9 cellular contexts compared by ENCODE assay signal in the genomic region with DNA sequence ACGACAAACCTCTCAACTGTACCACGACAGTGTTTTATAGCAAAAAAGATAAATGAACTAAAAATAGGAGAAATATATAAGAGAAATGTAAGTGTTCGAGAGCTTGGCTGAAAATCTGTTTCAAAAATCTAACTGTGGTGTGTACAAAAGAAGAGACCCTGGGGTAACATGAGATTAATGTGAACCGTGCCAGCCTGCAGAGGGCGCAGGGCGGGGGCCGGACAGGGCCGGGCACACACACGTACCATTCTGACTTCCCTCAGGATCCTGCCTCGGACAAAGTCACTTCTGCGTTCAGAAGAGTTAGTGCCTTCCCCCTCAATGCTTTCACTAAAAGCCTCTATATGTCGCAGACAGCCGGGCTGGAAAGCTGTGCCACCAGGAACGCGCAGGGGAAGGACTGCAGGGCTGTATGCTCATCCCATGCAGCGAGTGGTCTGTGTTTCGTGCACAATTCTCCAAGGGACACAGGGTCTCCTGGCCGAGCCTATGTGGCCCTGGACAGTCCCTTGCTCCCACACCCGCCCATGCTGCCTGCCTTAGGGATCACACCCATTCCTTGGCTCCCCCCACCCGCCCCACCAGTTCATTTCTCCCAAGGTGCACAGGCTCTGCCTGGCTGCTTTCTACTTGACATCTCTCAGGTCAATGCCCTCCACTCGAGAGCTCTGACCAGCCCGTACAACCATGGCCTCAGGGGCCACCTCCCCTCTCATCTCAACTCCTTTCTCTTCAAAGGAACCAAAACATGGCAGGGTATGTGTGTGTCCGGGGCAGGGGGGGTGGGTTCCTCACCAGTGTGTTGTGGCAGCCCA. TPM values are rescaled to one million over a fixed set of nuclear protein-coding genes. Genes with fewer than 3 reads are reported as not detected.
DNase-seq lines count a peak whose midpoint lies in the region; TF ChIP-seq lines count a peak whose summit lies in the region.
"Had no signal": no experiment of that assay in that cellular context is flagged by ENCODE, and none has a peak within 500 bp of the region (broad histone marks: within the 10 kb centered on the region; RNA-seq: fewer than 3 reads in every experiment).

No MANE protein-coding gene starts in this region.

- no peak overlapping the region for H3K4me3 Mint-ChIP-seq in MCF 10A (ENCODE audit: unreplicated experiment)

- intact Hi-C loops in MCF 10A (cut with micrococcal nuclease), result no loop called here
- intact Hi-C loops in breast epithelium (cut with DNase I; ENCODE audit: low total_unique reads), result no loop called here

- H3K9me3 Mint-ChIP-seq in MCF 10A (ENCODE audit: unreplicated experiment), result no peaks in the 10 kb centered on the region

- H3K36me3 ChIP-seq in breast epithelium (no peaks in the 10 kb centered on the region), kidney epithelial cell (ENCODE audit: control insufficient read depth, insufficient read depth, low read length) (no peaks in the 10 kb centered on the region)

- in situ Hi-C loops in astrocyte of the spinal cord (cut with HindIII; ENCODE audit: low sequenced_read_pairs), result no loop called here
- in situ Hi-C loops in ACHN (cut with HindIII; ENCODE audit: low pct_ligation_motif_present, low pct_unique_long_range_greater_than_20kb, low sequenced_read_pairs), result no loop called here

- H3K4me3 ChIP-seq in breast epithelium (no peak overlapping the region), astrocyte of the spinal cord (ENCODE audit: low read depth, low read length) (no peak overlapping the region), kidney epithelial cell (ENCODE audit: low read depth, low read length) (no peak overlapping the region)
- H3K4me3 ChIP-seq: smooth muscle cell had no signal

- POLR2A ChIA-PET in MCF 10A (lab: Yijun Ruan, JAX), result interaction anchor here (1.1 to 18.5 kb wide), 2 partner anchors 30 to 41 kb away, joined by 3 to 636 read pairs; no protein-coding TSS in a partner anchor

- no peaks in the 10 kb centered on the region for H3K9me3 ChIP-seq in breast epithelium

- TF ChIP-seq POLR2A in breast epithelium (IDR thresholded peaks at IDR 0.05), result no peak

- no peak overlapping the region for H3K27ac ChIP-seq in breast epithelium

- peaks cover 32% of the 10 kb centered on the region for H3K4me1 Mint-ChIP-seq in MCF 10A (ENCODE audit: insufficient read depth, unreplicated experiment)

- H3K4me1 ChIP-seq in breast epithelium, result peaks cover 0 to 7% of the 10 kb centered on the region in 2 donors

- no peak overlapping the region for H3K27ac Mint-ChIP-seq in MCF 10A (ENCODE audit: low read depth, unreplicated experiment)

- no peaks in the 10 kb centered on the region for H3K27me3 Mint-ChIP-seq in MCF 10A (ENCODE audit: insufficient read depth, unreplicated experiment)

- peaks cover 65% of the 10 kb centered on the region for H3K36me3 Mint-ChIP-seq in MCF 10A (ENCODE audit: insufficient read depth, unreplicated experiment)

- TF ChIP-seq CTCF in MCF 10A (IDR thresholded peaks at IDR 0.05; ENCODE audit: unreplicated experiment) (peak; percentile 12), breast epithelium (IDR thresholded peaks at IDR 0.05) (peak in 1 of 3 donors; percentile 47), astrocyte of the spinal cord (IDR thresholded peaks at IDR 0.05; ENCODE audit: low read depth, low read length) (peak; percentile 33), kidney epithelial cell (IDR thresholded peaks at IDR 0.05; ENCODE audit: insufficient read depth, low read length, poor library complexity, severe bottlenecking) (peak; percentile 73)

- BruUV-seq in MCF 10A (replicated peaks; lab: Mats Ljungman, UMichigan), result no TSS peak

- CTCF ChIA-PET in MCF 10A (lab: Yijun Ruan, JAX), result interaction anchor here (1.2 to 10.3 kb wide), 2 partner anchors 34 to 38 kb away, joined by 6 to 96 read pairs; no protein-coding TSS in a partner anchor

- H3K27me3 ChIP-seq in breast epithelium (no peaks in the 10 kb centered on the region), kidney epithelial cell (ENCODE audit: control insufficient read depth, insufficient read depth, low read length) (no peaks in the 10 kb centered on the region)

- DNase-seq in MCF 10A (ENCODE audit: unreplicated experiment) (no peak), breast epithelium (ENCODE audit: low spot score in 2 of 2) (no peak), astrocyte of the spinal cord (ENCODE audit: low read depth, low spot score) (no peak), kidney epithelial cell (ENCODE audit: low read depth) (no peak), ACHN (no peak), NCI-H1092 treated with DMSO at 0.1 percent for 48 hours (lab: John Stamatoyannopoulos, UW) (no peak), KG1 (lab: John Stamatoyannopoulos, UW) (no peak), T-helper 2 cell (no peak)

RNA-seq across cellular contexts. Expression of gene CDCA4, which starts 8.5 kb away (rescaled TPM):
- total RNA-seq in MCF 10A (2022), result 29.3 and 33.0 TPM in 2 replicates
- 10 to 100 TPM in 2 of 3 donors, 1 to 10 TPM in 1; 5.1 to 10.4 (median 10.2) TPM for total RNA-seq in breast epithelium
- 33.2 and 34.6 TPM in 2 replicates for total RNA-seq in kidney epithelial cell

RNA-seq across cellular contexts. Expression of gene CLBA1, which starts 26.8 kb away (rescaled TPM):
- 20.3 and 24.3 TPM in 2 replicates for total RNA-seq in MCF 10A (2022)
- total RNA-seq in breast epithelium, result 10 to 100 TPM in 1 of 3 donors, 1 to 10 TPM in 2; 4.5 to 17.0 (median 8.8) TPM
- total RNA-seq in kidney epithelial cell, result 12.6 and 17.1 TPM in 2 replicates

RNA-seq across cellular contexts. Expression of gene AHNAK2, which starts 34.2 kb away (rescaled TPM):
- total RNA-seq in MCF 10A (2022), result 218 and 286 TPM in 2 replicates
- 10 to 100 TPM; 15.1 to 46.7 (median 19.3) TPM for total RNA-seq in breast epithelium
- total RNA-seq in kidney epithelial cell, result 121 and 140 TPM in 2 replicates

RNA-seq across cellular contexts. Expression of gene GPR132, which starts 52.9 kb away (rescaled TPM):
- total RNA-seq in MCF 10A (2022), result 0.42 TPM in 1 of 2 replicates, not detected in the other
- total RNA-seq in breast epithelium, result 1 to 10 TPM; 1.3 to 2.9 (median 1.8) TPM
- 1.7 and 1.9 TPM in 2 replicates for total RNA-seq in kidney epithelial cell
